9 cellular contexts compared by ENCODE assay signal in the genomic region with DNA sequence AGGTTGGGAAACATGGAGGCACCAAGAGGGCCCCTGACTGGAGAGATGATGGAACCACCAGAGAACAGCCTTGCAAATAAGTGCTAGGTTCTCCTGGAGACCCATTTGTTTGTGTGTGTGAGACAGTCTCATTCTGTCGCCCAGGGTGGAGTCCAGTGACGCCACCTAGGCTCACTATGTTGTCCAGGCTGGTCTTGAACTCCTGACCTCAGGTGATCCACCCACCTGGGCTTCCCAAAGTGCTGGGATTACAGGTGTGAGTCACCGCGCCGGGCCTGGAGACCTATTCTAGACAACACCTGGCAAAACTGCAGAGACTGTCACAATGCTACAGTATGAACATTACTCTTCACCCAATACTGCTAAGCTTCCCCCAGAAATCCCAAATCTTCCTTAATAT. TPM values are rescaled to one million over a fixed set of nuclear protein-coding genes. Genes with fewer than 3 reads are reported as not detected.
DNase-seq lines count a peak whose midpoint lies in the region; TF ChIP-seq lines count a peak whose summit lies in the region.
"Had no signal": no experiment of that assay in that cellular context is flagged by ENCODE, and none has a peak within 500 bp of the region (broad histone marks: within the 10 kb centered on the region; RNA-seq: fewer than 3 reads in every experiment).

No MANE protein-coding gene starts in this region.

- no peak overlapping the region for H2AFZ ChIP-seq in KMS-11 (ENCODE audit: low read depth)

- peaks cover 60% of the 10 kb centered on the region for H3K79me2 ChIP-seq in KMS-11 (ENCODE audit: insufficient read depth, low read depth)

- H3K4me3 ChIP-seq in BE2C (ENCODE audit: low read depth, low read length) (peak overlapping the region; percentile 88), KMS-11 (IDR thresholded peaks at IDR 0.05; ENCODE audit: insufficient read depth, low read depth, low read length) (no peak overlapping the region), choroid plexus epithelial cell (ENCODE audit: low read depth, low read length) (peak overlapping the region; percentile 14), muscle layer of colon (ENCODE audit: low read depth in 1 of 2, low read length in 2 of 2) (peak overlapping the region in 1 of 2 donors; percentile 85)

- TF ChIP-seq CTCF in BE2C (IDR thresholded peaks at IDR 0.05; ENCODE audit: low read depth, low read length) = no peak
- no peak for TF ChIP-seq CTCF in KMS-11 (conservative IDR thresholded peaks at IDR 0.05; ENCODE audit: low read depth, low read length)
- TF ChIP-seq CTCF in choroid plexus epithelial cell (conservative IDR thresholded peaks at IDR 0.05; ENCODE audit: low read depth, low read length) = no peak

- no peak for DNase-seq in BE2C
- DNase-seq in choroid plexus epithelial cell (ENCODE audit: low read depth) = no peak
- DNase-seq in stimulated activated CD4-positive, alpha-beta T cell treated with anti-CD3 and anti-CD28 coated beads, Interleukin-4, amount 100 ng/mL, for 24 hours = no peak
- no peak for DNase-seq in dedifferentiated amniotic fluid mesenchymal stem cell (ENCODE audit: extremely low spot score)
- DNase-seq in HK-2 (ENCODE audit: unreplicated experiment) = no peak
- DNase-seq in nucleus accumbens (lab: John Stamatoyannopoulos, UW) = no peak
- DNase-seq: SHP77 treated with DMSO at 0.1 percent for 48 hours had no signal

- H3K4me2 ChIP-seq in KMS-11 = peak overlapping the region; percentile 67

- H3K4me1 ChIP-seq in BE2C (peaks cover 2% of the 10 kb centered on the region; the same call in 1 of the 2 replicates), KMS-11 (ENCODE audit: low read depth, poor library complexity, severe bottlenecking) (peaks cover 20% of the 10 kb centered on the region), muscle layer of colon (ENCODE audit: insufficient read depth, low read length) (peaks cover 17% of the 10 kb centered on the region)

- H3K36me3 ChIP-seq in BE2C (peaks cover 5% of the 10 kb centered on the region), KMS-11 (ENCODE audit: insufficient read depth) (no peaks in the 10 kb centered on the region), muscle layer of colon (ENCODE audit: insufficient read depth, low read length) (no peaks in the 10 kb centered on the region)

- no peaks in the 10 kb centered on the region for H3K27me3 ChIP-seq in BE2C
- H3K27me3 ChIP-seq in KMS-11 (ENCODE audit: insufficient read depth, low read depth) = no peaks in the 10 kb centered on the region
- no peaks in the 10 kb centered on the region for H3K27me3 ChIP-seq in muscle layer of colon (ENCODE audit: control insufficient read depth in 1 of 2, insufficient read depth in 2 of 2, low read length in 2 of 2)

- H3K9me3 ChIP-seq in BE2C (no peaks in the 10 kb centered on the region), muscle layer of colon (ENCODE audit: low read length) (no peaks in the 10 kb centered on the region)

- peak overlapping the region; percentile 82; the same call in 1 of the 2 replicates for H3K27ac ChIP-seq in KMS-11
- H3K27ac ChIP-seq in muscle layer of colon (ENCODE audit: low read depth, low read length) = no peak overlapping the region

- H3K9ac ChIP-seq in KMS-11 = no peak overlapping the region
- peak overlapping the region; percentile 87 for H3K9ac ChIP-seq in muscle layer of colon (ENCODE audit: low read length)

- 0 out of 2 replicates have a peak, but pooled peaks cover 11% of the 10 kb centered on the region for H4K20me1 ChIP-seq in KMS-11 (ENCODE audit: insufficient read depth)

RNA-seq across cellular contexts. Expression of a gene that starts 1.5 kb away (rescaled TPM):
- polyA plus RNA-seq in BE2C (2012; ENCODE audit: insufficient read depth, insufficient read length, low read depth) = 94.9 TPM

RNA-seq across cellular contexts. Expression of a gene that starts 1.6 kb away (rescaled TPM):
- not detected for polyA plus RNA-seq in BE2C (2012; ENCODE audit: insufficient read depth, insufficient read length, low read depth)

RNA-seq across cellular contexts. Expression of a gene that starts 20.9 kb away (rescaled TPM):
- not detected for polyA plus RNA-seq in BE2C (2012; ENCODE audit: insufficient read depth, insufficient read length, low read depth)

RNA-seq across cellular contexts. Expression of a gene that starts 31.0 kb away (rescaled TPM):
- polyA plus RNA-seq in BE2C (2012; ENCODE audit: insufficient read depth, insufficient read length, low read depth) = 202 TPM

RNA-seq across cellular contexts. Expression of a gene that starts 31.1 kb away (rescaled TPM):
- polyA plus RNA-seq in BE2C (2012; ENCODE audit: insufficient read depth, insufficient read length, low read depth) = 66.0 TPM
